Comparison of ENCODE assay signal across 8 cellular contexts in the genomic region with DNA sequence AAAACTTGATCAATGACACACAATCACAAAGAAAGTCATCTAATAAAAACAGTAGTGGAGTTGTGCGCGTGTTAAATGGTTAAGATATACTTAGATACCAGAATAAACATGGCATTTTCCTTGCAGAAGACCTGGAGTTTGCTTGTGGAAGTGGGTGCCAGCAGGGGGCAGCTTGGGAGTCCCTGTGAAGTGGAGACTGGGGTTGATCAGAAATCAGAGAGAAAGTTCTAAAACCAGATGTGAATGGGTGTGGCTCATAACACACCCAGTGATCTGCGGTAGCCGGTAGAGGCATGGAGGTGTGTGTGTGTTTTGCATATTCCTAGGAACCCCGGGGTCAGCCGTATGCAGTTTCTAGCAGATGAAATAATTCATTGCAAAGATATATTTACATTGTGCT.
DNase-seq lines count a peak whose midpoint lies in the region; ATAC-seq, FAIRE-seq and TF ChIP-seq lines count a peak whose summit lies in the region.

No MANE protein-coding gene starts in this region.

- no peak overlapping the region for H3K4me2 ChIP-seq in K562 (ENCODE audit: insufficient read depth, low read length)

- peaks cover 0 to 5% of the 10 kb centered on the region in 2 experiments; a peak in 2 of 5 replicates for H3K4me1 ChIP-seq in K562 (replicated peaks in 1 of 2; ENCODE audit: control insufficient read depth in 2 of 2, insufficient read depth in 2 of 2, low read length in 2 of 2)

- no peaks in the 10 kb centered on the region for H3K9me1 ChIP-seq in K562 (ENCODE audit: control insufficient read depth, insufficient read depth, low read length)

- peak; percentile 60 to 73 for TF ChIP-seq RAD21 in K562 (CRISPR knock-in tag; conservative IDR thresholded peaks at IDR 0.05 in 1 of 2, IDR thresholded peaks at IDR 0.05 in 1 of 2)

- peak; percentile 77 to 89 (median 79) for ATAC-seq in T-cell (replicated peaks in 1 of 4)
- peak; percentile 94 for ATAC-seq in K562
- peak; percentile 89 for ATAC-seq in memory B cell (ENCODE audit: low read depth)
- ATAC-seq in HG02884 (IDR thresholded peaks at IDR 0.05; ENCODE audit: unreplicated experiment), result no peak

- H3K4me3 ChIP-seq in K562, result no peak overlapping the region

- no peak overlapping the region for H2AFZ ChIP-seq in K562 (ENCODE audit: low read depth, low read length)

- BruUV-seq in K562 (replicated peaks; lab: Mats Ljungman, UMichigan), result no TSS peak

- H3K4me1 Mint-ChIP-seq in T-cell, result peaks cover 49 to 64% (median 53%) of the 10 kb centered on the region in 3 donors
- H3K4me1 Mint-ChIP-seq in memory B cell, result peaks cover 24% of the 10 kb centered on the region

- POLR2A ChIA-PET in T-cell (lab: Charles Lee) (no interaction called here), K562 (lab: Yijun Ruan, JAX) (interaction anchor here (1.0 kb wide), 1 partner anchor 40 kb away, joined by 4 read pairs; no protein-coding TSS in a partner anchor)

- intact Hi-C loops in K562 (cut with micrococcal nuclease), result loop anchor here (1.0 to 5.0 kb wide), 2 partner anchors 300 to 591 kb away; a partner anchor contains a TSS

- H3K27me3 Mint-ChIP-seq in T-cell, result no peaks in the 10 kb centered on the region
- no peaks in the 10 kb centered on the region for H3K27me3 Mint-ChIP-seq in memory B cell

- FAIRE-seq in K562 (lab: Jason Lieb, UNC), result peak; percentile 75

- TF ChIP-seq EP300 in K562 (IDR thresholded peaks at IDR 0.05; ENCODE audit: low read length), result no peak

- peak overlapping the region; percentile 34 to 37 for H3K27ac Mint-ChIP-seq in T-cell
- H3K27ac Mint-ChIP-seq in memory B cell, result no peak overlapping the region

- TF ChIP-seq CTCF in GM20000 (IDR thresholded peaks at IDR 0.05; ENCODE audit: extremely low read depth, missing control alignments) (peak; percentile 3), K562 (IDR thresholded peaks at IDR 0.05 in 2 of 3, conservative IDR thresholded peaks at IDR 0.05 in 1 of 3; ENCODE audit: insufficient read depth in 2 of 3, low read depth in 1 of 3, low read length in 3 of 3) (peak; percentile 66 to 77 (median 69))

- CTCF ChIA-PET in T-cell (lab: Charles Lee), result interaction anchor here in 1 of 2 donors (0.6 to 1.0 kb wide), 2 partner anchors 300 to 519 kb away, joined by 3 read pairs; a partner anchor contains a TSS
- CTCF ChIA-PET in K562 (lab: Yijun Ruan, JAX; ENCODE audit: low intra/inter-chr PET ratio), result interaction anchor here (0.7 to 1.1 kb wide), 2 partner anchors 300 to 591 kb away, joined by 3 read pairs; no protein-coding TSS in a partner anchor

- in situ Hi-C loops in K562 (cut with MboI), result loop anchor here (5.0 kb wide), 1 partner anchor 301 kb away; a partner anchor contains a TSS

- H3K36me3 Mint-ChIP-seq in T-cell (no peaks in the 10 kb centered on the region), memory B cell (no peaks in the 10 kb centered on the region)

- no peak for TF ChIP-seq POLR2A in K562 (conservative IDR thresholded peaks at IDR 0.05)

- H4K20me1 ChIP-seq in K562 (replicated peaks; ENCODE audit: control insufficient read depth, insufficient read depth, low read length), result no peaks in the 10 kb centered on the region

- H3K27me3 ChIP-seq in K562 (ENCODE audit: control insufficient read depth in 2 of 2, insufficient read depth in 2 of 2, low read length in 2 of 2), result no peaks in the 10 kb centered on the region

- H3K27ac ChIP-seq in K562 (ENCODE audit: extremely low read depth, low read depth, low read length), result no peak overlapping the region

- WGBS in K562 (ENCODE audit: insufficient coverage, low coverage, missing lambda C conversion rate), result 28% methylated on average over 6 of the region's 6 CpGs

- H3K9me3 Mint-ChIP-seq in T-cell (no peaks in the 10 kb centered on the region), memory B cell (no peaks in the 10 kb centered on the region)

- no peaks in the 10 kb centered on the region for H3K79me2 ChIP-seq in K562 (ENCODE audit: control insufficient read depth, insufficient read depth, low read length)

- DNase-seq in GM20000 (ENCODE audit: low spot score) (no peak), T-cell (peak; percentile 19 to 75 (median 50)), K562 (ENCODE audit: extremely low read depth in 1 of 4, low spot score in 3 of 4) (peak; percentile 45 to 78 (median 59)), memory B cell (ENCODE audit: low spot score in 2 of 2) (peak; percentile 16 to 30), islet precursor cell (no peak), NCI-H1092 treated with DMSO at 0.1 percent for 48 hours (lab: John Stamatoyannopoulos, UW) (no peak)
- DNase-seq in stimulated activated naive CD4-positive, alpha-beta T cell treated with Interleukin-2 at 50 U/mL for 16 hours (lab: John Stamatoyannopoulos, UW), result peak; percentile 43

- H3K36me3 ChIP-seq in K562 (ENCODE audit: control insufficient read depth, insufficient read depth, low read length), result peaks cover 5% of the 10 kb centered on the region; the same call in 1 of the 3 replicates

- H3K4me3 Mint-ChIP-seq in T-cell (peak overlapping the region in 1 of 3 donors; percentile 25), memory B cell (peak overlapping the region; percentile 0)

- no peak overlapping the region for H3K9ac ChIP-seq in K562 (ENCODE audit: insufficient read depth in 1 of 2, low read depth in 2 of 2, low read length in 2 of 2)

- no peaks in the 10 kb centered on the region for H3K9me3 ChIP-seq in K562 (replicated peaks; ENCODE audit: control insufficient read depth, insufficient read depth, low read depth, low read length)

TF ChIP-seq in K562, 482 proteins besides CTCF, POLR2A, EP300 and RAD21 (continues in another document):
- no peak for TF ChIP-seq KLF13 (tag; IDR thresholded peaks at IDR 0.05; ENCODE audit: borderline replicate concordance, low read depth)
- TF ChIP-seq, protein P1, sequence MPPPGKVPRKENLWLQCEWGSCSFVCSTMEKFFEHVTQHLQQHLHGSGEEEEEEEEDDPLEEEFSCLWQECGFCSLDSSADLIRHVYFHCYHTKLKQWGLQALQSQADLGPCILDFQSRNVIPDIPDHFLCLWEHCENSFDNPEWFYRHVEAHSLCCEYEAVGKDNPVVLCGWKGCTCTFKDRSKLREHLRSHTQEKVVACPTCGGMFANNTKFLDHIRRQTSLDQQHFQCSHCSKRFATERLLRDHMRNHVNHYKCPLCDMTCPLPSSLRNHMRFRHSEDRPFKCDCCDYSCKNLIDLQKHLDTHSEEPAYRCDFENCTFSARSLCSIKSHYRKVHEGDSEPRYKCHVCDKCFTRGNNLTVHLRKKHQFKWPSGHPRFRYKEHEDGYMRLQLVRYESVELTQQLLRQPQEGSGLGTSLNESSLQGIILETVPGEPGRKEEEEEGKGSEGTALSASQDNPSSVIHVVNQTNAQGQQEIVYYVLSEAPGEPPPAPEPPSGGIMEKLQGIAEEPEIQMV (tag; conservative IDR thresholded peaks at IDR 0.05; ENCODE audit: low read depth), result no peak
- peak in 1 of 2 experiments; percentile 59; a peak in 1 of 4 replicates for TF ChIP-seq RCOR1 (IDR thresholded peaks at IDR 0.05; ENCODE audit: borderline replicate concordance in 1 of 2, low read depth in 2 of 2, low read length in 2 of 2)
- TF ChIP-seq RAD51 (IDR thresholded peaks at IDR 0.05; ENCODE audit: borderline replicate concordance, low read depth), result no peak
- no peak for TF ChIP-seq EHMT2 (IDR thresholded peaks at IDR 0.05)
- no peak for TF ChIP-seq HDAC3 (IDR thresholded peaks at IDR 0.05; ENCODE audit: borderline replicate concordance, partially characterized antibody)
- TF ChIP-seq, protein P2, sequence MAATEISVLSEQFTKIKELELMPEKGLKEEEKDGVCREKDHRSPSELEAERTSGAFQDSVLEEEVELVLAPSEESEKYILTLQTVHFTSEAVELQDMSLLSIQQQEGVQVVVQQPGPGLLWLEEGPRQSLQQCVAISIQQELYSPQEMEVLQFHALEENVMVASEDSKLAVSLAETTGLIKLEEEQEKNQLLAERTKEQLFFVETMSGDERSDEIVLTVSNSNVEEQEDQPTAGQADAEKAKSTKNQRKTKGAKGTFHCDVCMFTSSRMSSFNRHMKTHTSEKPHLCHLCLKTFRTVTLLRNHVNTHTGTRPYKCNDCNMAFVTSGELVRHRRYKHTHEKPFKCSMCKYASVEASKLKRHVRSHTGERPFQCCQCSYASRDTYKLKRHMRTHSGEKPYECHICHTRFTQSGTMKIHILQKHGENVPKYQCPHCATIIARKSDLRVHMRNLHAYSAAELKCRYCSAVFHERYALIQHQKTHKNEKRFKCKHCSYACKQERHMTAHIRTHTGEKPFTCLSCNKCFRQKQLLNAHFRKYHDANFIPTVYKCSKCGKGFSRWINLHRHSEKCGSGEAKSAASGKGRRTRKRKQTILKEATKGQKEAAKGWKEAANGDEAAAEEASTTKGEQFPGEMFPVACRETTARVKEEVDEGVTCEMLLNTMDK (IDR thresholded peaks at IDR 0.05; ENCODE audit: borderline replicate concordance, insufficient read depth, low read depth, low read length, poor library complexity, severe bottlenecking), result peak; percentile 17
- TF ChIP-seq SMAD4 (CRISPR knock-in tag; conservative IDR thresholded peaks at IDR 0.05), result 0 out of 2 replicates have a peak, but pooled peaks have one; percentile 12
- TF ChIP-seq, protein P3, sequence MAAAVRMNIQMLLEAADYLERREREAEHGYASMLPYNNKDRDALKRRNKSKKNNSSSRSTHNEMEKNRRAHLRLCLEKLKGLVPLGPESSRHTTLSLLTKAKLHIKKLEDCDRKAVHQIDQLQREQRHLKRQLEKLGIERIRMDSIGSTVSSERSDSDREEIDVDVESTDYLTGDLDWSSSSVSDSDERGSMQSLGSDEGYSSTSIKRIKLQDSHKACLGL (CRISPR knock-in tag; IDR thresholded peaks at IDR 0.05; ENCODE audit: borderline replicate concordance, poor library complexity, severe bottlenecking), result no peak
- 0 out of 2 replicates have a peak, but pooled peaks have one; percentile 19 for TF ChIP-seq CTBP1 (IDR thresholded peaks at IDR 0.05; ENCODE audit: borderline replicate concordance)
- no peak for TF ChIP-seq ZKSCAN3 (CRISPR knock-in tag; IDR thresholded peaks at IDR 0.05)
- no peak for TF ChIP-seq SMAD3 (CRISPR knock-in tag; conservative IDR thresholded peaks at IDR 0.05)

Comparison
In these comparisons a context has a peak if more than half of its experiments do, and no peak if none do; other contexts are left out.
1. DNase-seq: peak in T-cell (34 of 34), K562 (4 of 4), memory B cell (2 of 2) and stimulated activated naive CD4-positive, alpha-beta T cell treated with Interleukin-2 at 50 U/mL for 16 hours (single experiment); none in GM20000 (single experiment), islet precursor cell (single experiment) and NCI-H1092 treated with DMSO at 0.1 percent for 48 hours (single experiment).